ENCODE assay signal across 21 cellular contexts in the genomic region with DNA sequence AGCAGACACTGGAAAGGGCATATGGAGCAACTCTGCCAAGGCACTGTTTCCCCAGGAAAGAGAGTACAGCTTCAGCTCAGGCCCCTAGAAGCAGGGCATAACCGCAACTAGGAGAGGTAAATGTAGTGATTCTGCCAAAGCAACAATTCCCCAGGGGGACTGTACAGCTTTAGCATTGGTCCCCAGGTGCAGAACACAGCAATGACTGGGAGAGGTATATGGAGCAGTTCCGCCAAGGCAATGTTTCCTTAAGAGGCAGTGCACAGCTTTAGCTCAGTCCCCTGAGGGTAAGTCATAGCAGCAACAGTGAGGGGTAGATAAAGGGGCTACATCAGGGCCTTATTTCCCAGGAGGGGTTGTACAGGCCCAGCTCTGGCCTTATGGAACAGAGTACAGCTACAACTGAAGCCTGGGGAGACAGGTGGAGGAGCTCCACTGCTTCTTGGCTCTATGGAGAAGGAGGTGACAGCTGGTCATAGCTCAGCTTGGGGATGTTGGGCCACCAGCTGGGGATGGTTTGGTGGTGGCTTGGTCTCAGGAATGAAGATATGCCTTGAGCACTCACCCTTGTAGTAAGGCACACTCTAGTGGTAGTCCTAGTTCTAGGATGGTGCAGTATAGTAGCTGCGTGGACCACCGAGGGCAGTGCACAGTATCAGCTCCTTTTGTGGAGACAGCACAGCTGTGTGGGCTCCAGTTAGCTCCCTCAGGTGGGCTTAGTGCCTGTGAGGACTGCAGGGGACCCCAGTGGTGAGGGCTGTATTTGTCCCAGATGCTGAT.
DNase-seq lines count a peak whose midpoint lies in the region; ATAC-seq and TF ChIP-seq lines count a peak whose summit lies in the region.
"Had no signal": no experiment of that assay in that cellular context is flagged by ENCODE, and none has a peak within 500 bp of the region (broad histone marks: within the 10 kb centered on the region; RNA-seq: fewer than 3 reads in every experiment).

No MANE protein-coding gene starts in this region.

- H3K79me2 ChIP-seq in DOHH2 (ENCODE audit: control insufficient read depth, low read length), result no peaks in the 10 kb centered on the region

- H3K27ac Mint-ChIP-seq in chondrocyte (ENCODE audit: unreplicated experiment), result no peak overlapping the region
- H3K27ac Mint-ChIP-seq: CD4-positive, CD25-positive, alpha-beta regulatory T cell; T-cell had no signal

- peaks cover 3% of the 10 kb centered on the region; the same call in 1 of the 2 replicates for H3K9me3 ChIP-seq in DOHH2 (ENCODE audit: control insufficient read depth, insufficient read depth, low read length)
- H3K9me3 ChIP-seq in transverse colon, result no peaks in the 10 kb centered on the region
- H3K9me3 ChIP-seq: colonic mucosa, HAP-1, prostate gland, SJCRH30, vagina had no signal

- TF ChIP-seq POLR2A in NB4 (IDR thresholded peaks at IDR 0.05; ENCODE audit: extremely low read depth, insufficient read length), result no peak
- no peak for TF ChIP-seq POLR2A in transverse colon (IDR thresholded peaks at IDR 0.05)

- H3K9me3 Mint-ChIP-seq in chondrocyte (ENCODE audit: low read depth), result peaks cover 3% of the 10 kb centered on the region

- TF ChIP-seq EP300 in transverse colon (IDR thresholded peaks at IDR 0.05; ENCODE audit: low read depth), result no peak

- H3K9me2 ChIP-seq in DOHH2 (replicated peaks; ENCODE audit: control insufficient read depth, low read length), result no peaks in the 10 kb centered on the region

- no peaks in the 10 kb centered on the region for H3K36me3 ChIP-seq in DOHH2 (ENCODE audit: control insufficient read depth, low read length)
- no peaks in the 10 kb centered on the region for H3K36me3 ChIP-seq in transverse colon
- H3K36me3 ChIP-seq: colonic mucosa, HAP-1, prostate gland, SJCRH30, vagina had no signal

- H3K27me3 ChIP-seq in DOHH2 (ENCODE audit: control insufficient read depth, low read length) (no peaks in the 10 kb centered on the region), transverse colon (no peaks in the 10 kb centered on the region)
- H3K27me3 ChIP-seq: colonic mucosa, SJCRH30, vagina had no signal

- 92 to 94% methylated on average over 2 to 4 of the region's 4 CpGs for WGBS in transverse colon (ENCODE audit: low coverage in 1 of 2), 2 donors

- peak; percentile 20 for DNase-seq in NB4 (ENCODE audit: low read depth)
- DNase-seq in chondrocyte (ENCODE audit: low spot score), result peak; percentile 47
- no peak for DNase-seq in transverse colon
- DNase-seq in GM13977 (ENCODE audit: low spot score), result no peak
- no peak for DNase-seq in NCI-H1105 treated with DMSO at 0.1 percent for 48 hours (lab: John Stamatoyannopoulos, UW)
- DNase-seq: activated CD4-positive, alpha-beta T cell treated with anti-CD3 and anti-CD28 coated beads for 4 hours; activated naive CD4-positive, alpha-beta T cell; activated T-cell treated with anti-CD3 and anti-CD28 coated beads, Interleukin-2, amount 50 U/mL, for 4 hours; CD4-positive, CD25-positive, alpha-beta regulatory T cell; colonic mucosa; NCI-H146; NCI-H2227 treated with DMSO at 0.1 percent for 48 hours; SJCRH30; T-cell had no signal

- TF ChIP-seq CTCF in DOHH2 (IDR thresholded peaks at IDR 0.05; ENCODE audit: low read depth, low read length, poor library complexity, severe bottlenecking) (no peak), NB4 (IDR thresholded peaks at IDR 0.05; ENCODE audit: low read depth, low read length) (no peak), chondrocyte (IDR thresholded peaks at IDR 0.05) (no peak), transverse colon (IDR thresholded peaks at IDR 0.05) (no peak), GM13977 (IDR thresholded peaks at IDR 0.05; ENCODE audit: extremely low read depth, insufficient read depth, missing control alignments) (no peak)

- no peak overlapping the region for H3K27ac ChIP-seq in DOHH2 (ENCODE audit: low read depth, low read length)
- no peak overlapping the region for H3K27ac ChIP-seq in transverse colon
- H3K27ac ChIP-seq: colonic mucosa, prostate gland, SJCRH30, vagina had no signal

- H3K4me3 Mint-ChIP-seq in chondrocyte (ENCODE audit: unreplicated experiment), result no peak overlapping the region
- H3K4me3 Mint-ChIP-seq: activated T-cell treated with anti-CD3 and anti-CD28 coated beads, Interleukin-2, amount 50 U/mL, for 4 hours; CD4-positive, CD25-positive, alpha-beta regulatory T cell; T-cell had no signal

- peaks cover 33% of the 10 kb centered on the region for H3K4me1 ChIP-seq in DOHH2 (ENCODE audit: control insufficient read depth, low read length)
- no peaks in the 10 kb centered on the region for H3K4me1 ChIP-seq in transverse colon
- H3K4me1 ChIP-seq: colonic mucosa, prostate gland, SJCRH30, vagina had no signal

- H3K4me3 ChIP-seq in DOHH2 (ENCODE audit: low read length), result no peak overlapping the region
- no peak overlapping the region for H3K4me3 ChIP-seq in NB4 (ENCODE audit: low read depth, low read length)
- no peak overlapping the region for H3K4me3 ChIP-seq in transverse colon
- H3K4me3 ChIP-seq: colonic mucosa, HAP-1, lung, prostate gland, SJCRH30, vagina had no signal

- H3K4me1 Mint-ChIP-seq in chondrocyte (ENCODE audit: low read depth), result peaks cover 11% of the 10 kb centered on the region

- H3F3A ChIP-seq in DOHH2 (ENCODE audit: control insufficient read depth, insufficient read depth), result no peaks in the 10 kb centered on the region

- peak; percentile 44 for ATAC-seq in GM19372 (IDR thresholded peaks at IDR 0.05; ENCODE audit: low read depth, unreplicated experiment)
- ATAC-seq in GM19452 (IDR thresholded peaks at IDR 0.05; ENCODE audit: unreplicated experiment), result no peak
- ATAC-seq: activated T-cell treated with anti-CD3 and anti-CD28 coated beads, Interleukin-2, amount 50 U/mL, for 4 hours; T-cell had no signal

- in situ Hi-C loops in transverse colon (cut with MboI; ENCODE audit: low pct_ligation_motif_present in 1 of 4, low pct_unique_long_range_greater_than_20kb in 1 of 4, low sequenced_read_pairs in 3 of 4) (no loop called here), GM13977 (cut with MboI; ENCODE audit: low pct_unique_long_range_greater_than_20kb, low sequenced_read_pairs, unreplicated experiment) (no loop called here)

- H3K36me3 Mint-ChIP-seq in chondrocyte (ENCODE audit: low read depth), result no peaks in the 10 kb centered on the region
- H3K36me3 Mint-ChIP-seq: CD4-positive, CD25-positive, alpha-beta regulatory T cell; T-cell had no signal

- H3K4me2 ChIP-seq in DOHH2 (ENCODE audit: low read length), result peak overlapping the region; percentile 25

- no peaks in the 10 kb centered on the region for H4K20me1 ChIP-seq in DOHH2 (ENCODE audit: control insufficient read depth, insufficient read depth, low read depth, low read length)

- H3K27me3 Mint-ChIP-seq in chondrocyte (ENCODE audit: low read depth), result no peaks in the 10 kb centered on the region
- H3K27me3 Mint-ChIP-seq: CD4-positive, CD25-positive, alpha-beta regulatory T cell had no signal

- intact Hi-C loops in transverse colon (cut with DNase I; ENCODE audit: low total_unique reads), result no loop called here

Comparison
In these comparisons a context has a peak if more than half of its experiments do, and no peak if none do; other contexts are left out.
1. DNase-seq: peak in NB4 (single experiment) and chondrocyte (single experiment); none in transverse colon (single experiment), GM13977 (single experiment) and NCI-H1105 treated with DMSO at 0.1 percent for 48 hours (single experiment).